8 cellular contexts compared by ENCODE assay signal in the genomic region with DNA sequence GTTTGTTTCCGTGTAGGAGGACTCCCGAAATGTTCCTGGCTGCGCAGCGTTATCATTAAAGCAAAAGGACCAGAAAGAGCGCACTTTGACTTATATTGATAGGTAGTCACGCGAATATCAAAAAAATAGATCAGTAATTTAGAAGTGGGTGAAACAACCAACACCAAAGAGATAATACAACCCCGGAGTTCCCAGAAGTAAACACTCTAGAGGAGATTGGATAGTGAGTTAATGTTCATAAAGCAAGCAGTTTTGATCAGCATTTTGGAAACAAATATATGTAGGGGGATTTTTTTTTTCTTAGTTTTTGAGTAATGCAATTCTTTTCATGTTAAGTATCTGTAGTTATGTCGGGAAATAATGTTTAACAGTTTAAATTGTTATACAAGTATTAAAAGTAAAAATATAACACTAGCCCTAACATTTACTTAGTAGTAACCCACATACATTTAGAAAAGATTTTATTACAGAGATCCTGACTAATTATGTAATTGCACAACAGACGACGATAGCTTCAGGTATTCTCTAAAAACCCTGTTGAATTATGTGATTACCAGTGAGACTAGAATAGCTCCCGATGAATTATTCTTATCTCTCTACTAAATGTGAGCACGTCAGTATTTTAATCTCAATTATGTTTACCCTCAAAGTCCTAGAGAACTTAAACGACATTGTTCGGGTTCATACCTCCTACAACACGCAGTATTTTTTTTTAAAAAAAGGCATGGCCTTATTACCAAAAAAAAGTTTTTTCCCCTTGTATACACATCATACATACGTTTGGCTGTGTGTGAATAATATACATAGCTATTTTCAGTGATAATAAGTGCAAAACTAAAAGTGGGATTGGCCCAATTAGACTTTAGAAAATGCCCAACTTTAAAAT. TPM values are rescaled to one million over a fixed set of nuclear protein-coding genes. Genes with fewer than 3 reads are reported as not detected.
A peak's percentile ranks its signal among the peaks of the same experiment; 100 is the strongest.
DNase-seq lines count a peak whose midpoint lies in the region; ATAC-seq, FAIRE-seq and TF ChIP-seq lines count a peak whose summit lies in the region.

No MANE protein-coding gene starts in this region.

- TF ChIP-seq POLR2A in endothelial cell of umbilical vein (IDR thresholded peaks at IDR 0.05; ENCODE audit: low read depth, low read length), result peak; percentile 21
- no peak for TF ChIP-seq POLR2A in GM12891 (IDR thresholded peaks at IDR 0.05; ENCODE audit: low read depth, low read length)

- TF ChIP-seq RAD21 in neural cell (conservative IDR thresholded peaks at IDR 0.05), result no peak

- no peak overlapping the region for H2BK120ac ChIP-seq in H9 (ENCODE audit: low read depth, low read length, poor library complexity, severe bottlenecking)

- H2AFZ ChIP-seq in H9 (ENCODE audit: low read length) (no peak overlapping the region), OCI-LY3 (ENCODE audit: low read depth, low read length) (peak overlapping the region; percentile 96), endothelial cell of umbilical vein (ENCODE audit: low read depth, low read length) (peak overlapping the region; percentile 72), neural cell (ENCODE audit: low read depth, low read length) (no peak overlapping the region)

- peak overlapping the region; percentile 64 to 83 (median 76) for H3K4me3 ChIP-seq in BLaER1 treated with 17β-estradiol and CSF1 and Interleukin-3, amounts not matched to agents 10 nM and 100 nM
- H3K4me3 ChIP-seq in OCI-LY3 (ENCODE audit: low read length) (peak overlapping the region; percentile 75), endothelial cell of umbilical vein (replicated peaks in 1 of 3; ENCODE audit: insufficient read depth in 1 of 3, low read depth in 1 of 3, low read length in 3 of 3) (peak overlapping the region; percentile 44 to 79 (median 64)), neural cell (ENCODE audit: low read length) (peak overlapping the region; percentile 77)

- 0 out of 2 replicates have a peak, but pooled peaks cover 4% of the 10 kb centered on the region for H3K27me3 Mint-ChIP-seq in H9 (ENCODE audit: low read depth)

- H3K4me3 Mint-ChIP-seq in H9, result peak overlapping the region; percentile 86 to 96

- TF ChIP-seq EP300 in neural cell (conservative IDR thresholded peaks at IDR 0.05; ENCODE audit: poor library complexity, severe bottlenecking), result no peak

- H3K23ac ChIP-seq in H9 (ENCODE audit: insufficient read length, low read depth, low read length), result no peak overlapping the region

- H2BK5ac ChIP-seq in H9 (ENCODE audit: insufficient read length, low read length), result no peak overlapping the region

- peak overlapping the region; percentile 45 for H2BK12ac ChIP-seq in H9 (ENCODE audit: insufficient read length, low read depth, low read length)

- CTCF ChIA-PET in endothelial cell of umbilical vein (lab: Charles Lee), result interaction anchor here (0.7 to 1.9 kb wide), 8 partner anchors 22 to 972 kb away, joined by 3 to 11 read pairs (median 5); no protein-coding TSS in a partner anchor

- H3T11ph ChIP-seq in H9 (ENCODE audit: low read length), result no peak overlapping the region

- dilution Hi-C loops in endothelial cell of umbilical vein (cut with MboI; ENCODE audit: extremely low pct_ligation_motif_present, low sequenced_read_pairs), result no loop called here

- H2BK20ac ChIP-seq in H9 (ENCODE audit: low read depth, low read length, poor library complexity, severe bottlenecking), result no peak overlapping the region

- H3K36me3 ChIP-seq in BLaER1 treated with 17β-estradiol and CSF1 and Interleukin-3, amounts not matched to agents 10 nM and 100 nM, result no peaks in the 10 kb centered on the region
- H3K36me3 ChIP-seq in OCI-LY3 (replicated peaks; ENCODE audit: low read depth, low read length) (no peaks in the 10 kb centered on the region), endothelial cell of umbilical vein (ENCODE audit: control insufficient read depth in 2 of 2, extremely low read depth in 1 of 2, insufficient read depth in 2 of 2, low read length in 2 of 2) (no peaks in the 10 kb centered on the region), neural cell (ENCODE audit: insufficient read depth, low read length) (no peaks in the 10 kb centered on the region)

- no peaks in the 10 kb centered on the region for H3K79me2 ChIP-seq in H9 (ENCODE audit: insufficient read depth, low read length)
- no peaks in the 10 kb centered on the region for H3K79me2 ChIP-seq in OCI-LY3 (ENCODE audit: low read length)
- peaks cover 25% of the 10 kb centered on the region for H3K79me2 ChIP-seq in endothelial cell of umbilical vein (ENCODE audit: control insufficient read depth, insufficient read depth, low read length)
- H3K79me2 ChIP-seq in neural cell (replicated peaks; ENCODE audit: insufficient read depth, low read length), result no peaks in the 10 kb centered on the region

- no peak for ATAC-seq in HG02798 (IDR thresholded peaks at IDR 0.05; ENCODE audit: poor library complexity, unreplicated experiment)

- peak overlapping the region; percentile 95 for H3K18ac ChIP-seq in H9 (ENCODE audit: insufficient read length, low read depth, low read length)

- H3K4ac ChIP-seq in H9 (ENCODE audit: low read depth, low read length), result no peak overlapping the region; the same call in 1 of the 2 replicates

- no peaks in the 10 kb centered on the region for H3K79me1 ChIP-seq in H9 (ENCODE audit: insufficient read depth, low read depth, low read length, poor library complexity, severe bottlenecking)

- no peak overlapping the region for H4K91ac ChIP-seq in H9 (ENCODE audit: insufficient read length, low read depth, low read length)

- intact Hi-C loops in endothelial cell of umbilical vein (cut with micrococcal nuclease), result loop anchor here (2.0 to 5.0 kb wide), 3 partner anchors 105 to 571 kb away; no protein-coding TSS in a partner anchor

- BruUV-seq in endothelial cell of umbilical vein (replicated peaks; lab: Mats Ljungman, UMichigan), result TSS peak; percentile 78

- no peak overlapping the region for H3K56ac ChIP-seq in H9 (ENCODE audit: insufficient read length, low read depth, low read length)

- H3K14ac ChIP-seq in H9 (ENCODE audit: insufficient read depth, low read length), result peak overlapping the region; percentile 87; the same call in 1 of the 2 replicates

- no peak overlapping the region for H4K8ac ChIP-seq in H9 (replicated peaks; ENCODE audit: insufficient read length, low read depth, low read length)

- H3K9me3 ChIP-seq in BLaER1 treated with 17β-estradiol and CSF1 and Interleukin-3, amounts not matched to agents 10 nM and 100 nM (replicated peaks in 1 of 11), result no peaks in the 10 kb centered on the region
- H3K9me3 ChIP-seq in H9 (ENCODE audit: control insufficient read depth, low read depth, low read length) (no peaks in the 10 kb centered on the region), OCI-LY3 (ENCODE audit: insufficient read depth, low read length) (no peaks in the 10 kb centered on the region), endothelial cell of umbilical vein (replicated peaks; ENCODE audit: control insufficient read depth, insufficient read depth, low read length) (no peaks in the 10 kb centered on the region), neural cell (ENCODE audit: low read length) (no peaks in the 10 kb centered on the region)

- H4K5ac ChIP-seq in H9 (ENCODE audit: insufficient read length, low read depth, low read length), result no peak overlapping the region

- peaks cover 17% of the 10 kb centered on the region for H3K23me2 ChIP-seq in H9 (ENCODE audit: insufficient read length, low read depth, low read length, poor library complexity, severe bottlenecking)

- H3K27ac ChIP-seq in BLaER1 treated with 17β-estradiol and CSF1 and Interleukin-3, amounts not matched to agents 10 nM and 100 nM, result peak overlapping the region; percentile 77 to 97 (median 93)
- H3K27ac ChIP-seq in H9 (ENCODE audit: insufficient read length, low read depth, low read length), result no peak overlapping the region
- peak overlapping the region; percentile 56 for H3K27ac ChIP-seq in OCI-LY3 (ENCODE audit: low read length)
- peak overlapping the region; percentile 94 for H3K27ac ChIP-seq in endothelial cell of umbilical vein (ENCODE audit: insufficient read depth, low read depth, low read length)
- no peak overlapping the region for H3K27ac ChIP-seq in neural cell (ENCODE audit: low read length)

- peak overlapping the region; percentile 83 to 97 (median 91) for H3K9ac ChIP-seq in BLaER1 treated with 17β-estradiol and CSF1 and Interleukin-3, amounts not matched to agents 10 nM and 100 nM
- H3K9ac ChIP-seq in H9 (ENCODE audit: extremely low read depth, insufficient read length, low read length) (peak overlapping the region; percentile 85), OCI-LY3 (ENCODE audit: low read length) (peak overlapping the region; percentile 95), endothelial cell of umbilical vein (replicated peaks; ENCODE audit: extremely low read depth, insufficient read depth, low read length) (peak overlapping the region; percentile 95), neural cell (ENCODE audit: low read length) (peak overlapping the region; percentile 62)

- TF ChIP-seq CTCF in H9 (conservative IDR thresholded peaks at IDR 0.05), result no peak
- TF ChIP-seq CTCF in OCI-LY3 (IDR thresholded peaks at IDR 0.05; ENCODE audit: low read depth, low read length), result no peak
- TF ChIP-seq CTCF in endothelial cell of umbilical vein (IDR thresholded peaks at IDR 0.05; ENCODE audit: extremely low read depth in 1 of 2, insufficient read depth in 1 of 2, low read depth in 1 of 2, low read length in 2 of 2), result no peak
- TF ChIP-seq CTCF in neural cell (IDR thresholded peaks at IDR 0.05; ENCODE audit: poor library complexity, severe bottlenecking), result no peak

- H2AK5ac ChIP-seq in H9 (ENCODE audit: insufficient read length, low read length), result no peak overlapping the region

- H3K4me1 ChIP-seq in BLaER1 treated with 17β-estradiol and CSF1 and Interleukin-3, amounts not matched to agents 10 nM and 100 nM, result peaks cover 22 to 58% (median 34%) of the 10 kb centered on the region in 10 experiments
- H3K4me1 ChIP-seq in H9 (ENCODE audit: insufficient read depth, low read length) (peaks cover 8% of the 10 kb centered on the region; the same call in 1 of the 2 replicates), OCI-LY3 (ENCODE audit: low read length) (peaks cover 28% of the 10 kb centered on the region), endothelial cell of umbilical vein (ENCODE audit: control insufficient read depth, extremely low read depth, insufficient read depth, low read length) (peaks cover 53% of the 10 kb centered on the region)

- no peaks in the 10 kb centered on the region for H3K9me1 ChIP-seq in endothelial cell of umbilical vein (replicated peaks; ENCODE audit: control insufficient read depth, extremely low read depth, insufficient read depth, low read length)

- H3K4me1 Mint-ChIP-seq in H9, result peaks cover 46 to 47% of the 10 kb centered on the region in 2 experiments

- FAIRE-seq in endothelial cell of umbilical vein (lab: Jason Lieb, UNC), result no peak
- FAIRE-seq in GM12891 (lab: Jason Lieb, UNC), result no peak

- no peak overlapping the region; the same call in 1 of the 2 replicates for H2BK15ac ChIP-seq in H9 (ENCODE audit: low read depth, low read length)

- peaks cover 0 to 8% (median 0%) of the 10 kb centered on the region in 11 experiments; a peak in 1 of 22 replicates for H3K27me3 ChIP-seq in BLaER1 treated with 17β-estradiol and CSF1 and Interleukin-3, amounts not matched to agents 10 nM and 100 nM
- H3K27me3 ChIP-seq in H9 (ENCODE audit: insufficient read depth, low read length) (no peaks in the 10 kb centered on the region), OCI-LY3 (ENCODE audit: low read depth, low read length) (no peaks in the 10 kb centered on the region), endothelial cell of umbilical vein (ENCODE audit: control insufficient read depth in 2 of 2, insufficient read depth in 2 of 2, low read length in 2 of 2) (no peaks in the 10 kb centered on the region), neural cell (ENCODE audit: insufficient read depth, low read depth, low read length) (peaks cover 55% of the 10 kb centered on the region)

- H3K9me2 ChIP-seq in neural cell (ENCODE audit: insufficient read depth, low read length), result no peaks in the 10 kb centered on the region

- no peaks in the 10 kb centered on the region; a peak in 1 of 7 replicates for H3K36me3 Mint-ChIP-seq in H9 (ENCODE audit: insufficient read depth in 1 of 3, low read depth in 3 of 3)

- no CpG with 5 or more reads among the region's 17 CpGs for WGBS in H9 (ENCODE audit: extremely low coverage, insufficient read length, low lambda C conversion rate)

- no peaks in the 10 kb centered on the region for H3K9me3 Mint-ChIP-seq in H9

- H3K27ac Mint-ChIP-seq in H9, result peak overlapping the region; percentile 78 to 94 (median 81)

- POLR2A ChIA-PET in endothelial cell of umbilical vein (lab: Charles Lee), result no interaction called here

- H4K20me1 ChIP-seq in BLaER1 treated with 17β-estradiol and CSF1 and Interleukin-3, amounts not matched to agents 10 nM and 100 nM, result no peaks in the 10 kb centered on the region
- H4K20me1 ChIP-seq in H9 (ENCODE audit: control insufficient read depth, insufficient read depth, insufficient read length), result no peaks in the 10 kb centered on the region
- no peaks in the 10 kb centered on the region for H4K20me1 ChIP-seq in OCI-LY3 (ENCODE audit: insufficient read depth, low read length)
- no peaks in the 10 kb centered on the region for H4K20me1 ChIP-seq in endothelial cell of umbilical vein (replicated peaks; ENCODE audit: control insufficient read depth, extremely low read depth, insufficient read depth, low read length)
- H4K20me1 ChIP-seq in neural cell (ENCODE audit: insufficient read depth), result no peaks in the 10 kb centered on the region

- peak overlapping the region; percentile 58 to 88 (median 78) for H3K4me2 ChIP-seq in BLaER1 treated with 17β-estradiol and CSF1 and Interleukin-3, amounts not matched to agents 10 nM and 100 nM
- peak overlapping the region; percentile 98 for H3K4me2 ChIP-seq in H9 (ENCODE audit: insufficient read depth, insufficient read length, low read length)
- H3K4me2 ChIP-seq in OCI-LY3 (ENCODE audit: low read length), result peak overlapping the region; percentile 96
- H3K4me2 ChIP-seq in endothelial cell of umbilical vein (ENCODE audit: insufficient read depth, low read length), result peak overlapping the region; percentile 96
- peak overlapping the region; percentile 49 for H3K4me2 ChIP-seq in neural cell (ENCODE audit: low read length)

- DNase-seq in H9, result no peak
- peak; percentile 76 for DNase-seq in endothelial cell of umbilical vein (ENCODE audit: low read depth, low spot score)
- no peak for DNase-seq in NK-92 (lab: John Stamatoyannopoulos, UW; ENCODE audit: unreplicated experiment)
- no peak for DNase-seq in GM12891 (ENCODE audit: insufficient read length, low spot score)

- no peaks in the 10 kb centered on the region for H3F3A ChIP-seq in neural cell (ENCODE audit: insufficient read depth, low read length, poor library complexity, severe bottlenecking)

RNA-seq across cellular contexts. Expression of a gene that starts 9.4 kb away (rescaled TPM):
- 13.3 and 14.3 TPM in 2 replicates for total RNA-seq in H9 (2021)
- total RNA-seq in endothelial cell of umbilical vein, result 160 and 174 TPM in 2 replicates
- 23.4 and 26.4 TPM in 2 replicates for polyA plus RNA-seq in endothelial cell of umbilical vein
- polyA plus RNA-seq in endothelial cell of umbilical vein (2011; cell fraction: cytosol; rRNA removed), result 37.4 and 43.7 TPM in 2 replicates
- polyA plus RNA-seq in endothelial cell of umbilical vein (2011; cell fraction: nucleus; rRNA removed), result 154 and 187 TPM in 2 replicates
- 57.7 and 61.6 TPM in 2 replicates for polyA plus RNA-seq in endothelial cell of umbilical vein (2012)
- polyA minus RNA-seq in endothelial cell of umbilical vein, result 232 and 242 TPM in 2 replicates
- polyA minus RNA-seq in endothelial cell of umbilical vein (2011; cell fraction: cytosol; rRNA and poly(A)+ RNA removed), result 21.1 TPM
- 402 and 529 TPM in 2 replicates for polyA minus RNA-seq in endothelial cell of umbilical vein (2011; cell fraction: nucleus; rRNA and poly(A)+ RNA removed)
- 0.18 and 0.73 TPM in 2 replicates for polyA plus RNA-seq in neural cell
- 1.9 and 2.2 TPM in 2 replicates for polyA minus RNA-seq in neural cell
- 0.08 TPM for polyA plus RNA-seq in GM12891 (2012; ENCODE audit: low read depth, missing spikeins)

Comparison
In these comparisons a context has a peak if more than half of its experiments do, and no peak if none do; other contexts are left out.
1. H3K27ac ChIP-seq: peak in BLaER1 treated with 17β-estradiol and CSF1 and Interleukin-3, amounts not matched to agents 10 nM and 100 nM (11 of 11), OCI-LY3 (single experiment) and endothelial cell of umbilical vein (single experiment); none in H9 (single experiment) and neural cell (single experiment).
2. H2AFZ ChIP-seq: peak in OCI-LY3 (single experiment) and endothelial cell of umbilical vein (single experiment); none in H9 (single experiment) and neural cell (single experiment).
3. RNA of a gene that starts 9.4 kb away (total RNA-seq): 160 to 174 TPM in endothelial cell of umbilical vein; 13.3 to 14.3 TPM in H9; every median in the first group is over 10 times any median in the second.
4. Peak in every context shown above with its lines, with median percentiles within 50 percentile points of each other: H3K4me2 ChIP-seq, H3K4me3 ChIP-seq and H3K9ac ChIP-seq.